Comparison of ENCODE assay signal across 1 cellular context in genomic region chr17:4587803-4588202, GRCh38.
TF ChIP-seq lines count a peak whose summit lies in the region.

No MANE protein-coding gene starts in this region.

TF ChIP-seq in H1, 55 proteins besides CTCF, POLR2A, EP300 and RAD21:
- TF ChIP-seq CEBPB (IDR thresholded peaks at IDR 0.05; ENCODE audit: low read depth, low read length) (no peak), ASH2L (IDR thresholded peaks at IDR 0.05; ENCODE audit: low read length) (no peak), KDM4A (IDR thresholded peaks at IDR 0.05; ENCODE audit: low read depth, low read length, severe bottlenecking) (no peak), JUND (IDR thresholded peaks at IDR 0.05; ENCODE audit: low read length) (no peak), CHD2 (IDR thresholded peaks at IDR 0.05; ENCODE audit: low read length) (no peak), NANOG (IDR thresholded peaks at IDR 0.05; ENCODE audit: insufficient read depth, low read depth, low read length, poor library complexity, severe bottlenecking) (no peak), CHD7 (IDR thresholded peaks at IDR 0.05; ENCODE audit: insufficient replicate concordance, low read length) (no peak), ZNF274 (IDR thresholded peaks at IDR 0.05; ENCODE audit: borderline replicate concordance, extremely low read depth, low read length) (no peak), TAF7 (optimal IDR thresholded peaks at IDR 0.05; ENCODE audit: borderline replicate concordance, low read depth, low read length) (no peak), KDM1A (IDR thresholded peaks at IDR 0.05; ENCODE audit: borderline replicate concordance, low read length) (no peak), SP2 (IDR thresholded peaks at IDR 0.05; ENCODE audit: low read length) (no peak)
